In genomic region chr12:14836336-14837210, GRCh38 we compare ENCODE assay signal across 12 cellular contexts. TPM values are rescaled to one million over a fixed set of nuclear protein-coding genes. Genes with fewer than 3 reads are reported as not detected.
DNase-seq lines count a peak whose midpoint lies in the region; ATAC-seq and TF ChIP-seq lines count a peak whose summit lies in the region.
"Had no signal": no experiment of that assay in that cellular context is flagged by ENCODE, and none has a peak within 500 bp of the region (broad histone marks: within the 10 kb centered on the region; RNA-seq: fewer than 3 reads in every experiment).

No MANE protein-coding gene starts in this region.

- H2AFZ ChIP-seq in GM23248: 0 out of 2 replicates have a peak overlapping the region, but pooled peaks have one; percentile 5
- H2AFZ ChIP-seq: parathyroid adenoma had no signal

- no peak overlapping the region for H3K4me3 Mint-ChIP-seq in osteocyte (ENCODE audit: unreplicated experiment)
- H3K4me3 Mint-ChIP-seq: activated naive CD4-positive, alpha-beta T cell treated with anti-CD3 and anti-CD28 coated beads, Interleukin-2, amount 50 U/mL, for 24 hours had no signal

- H3K9ac ChIP-seq in GM23248: peak overlapping the region; percentile 37
- H3K9ac ChIP-seq: parathyroid adenoma had no signal

- H3K27ac ChIP-seq in GM23248: peak overlapping the region; percentile 70
- H3K27ac ChIP-seq in vagina: no peak overlapping the region
- H3K27ac ChIP-seq: parathyroid adenoma, VCaP had no signal

- peaks cover 13% of the 10 kb centered on the region for H3K9me3 Mint-ChIP-seq in osteocyte (ENCODE audit: unreplicated experiment)
- H3K9me3 Mint-ChIP-seq: activated naive CD4-positive, alpha-beta T cell treated with anti-CD3 and anti-CD28 coated beads, Interleukin-2, amount 50 U/mL, for 24 hours had no signal

- peaks cover 1% of the 10 kb centered on the region for H3K36me3 Mint-ChIP-seq in osteocyte (ENCODE audit: unreplicated experiment)

- H3K27ac Mint-ChIP-seq in osteocyte (ENCODE audit: unreplicated experiment): peak overlapping the region; percentile 67
- H3K27ac Mint-ChIP-seq: activated naive CD4-positive, alpha-beta T cell treated with anti-CD3 and anti-CD28 coated beads, Interleukin-2, amount 50 U/mL, for 24 hours had no signal

- in situ Hi-C loops in GM23248 (cut with MboI): no loop called here
- in situ Hi-C loops in SK-MEL-5 (cut with HindIII; ENCODE audit: low pct_unique_long_range_greater_than_20kb, low sequenced_read_pairs): no loop called here

- TF ChIP-seq CTCF in fibroblast of mammary gland (conservative IDR thresholded peaks at IDR 0.05; ENCODE audit: control insufficient read depth, insufficient read depth, low read depth, low read length) (no peak), osteocyte (IDR thresholded peaks at IDR 0.05) (no peak), vagina (IDR thresholded peaks at IDR 0.05) (no peak)

- peak overlapping the region; percentile 53 for H3K4me3 ChIP-seq in GM23248
- no peak overlapping the region for H3K4me3 ChIP-seq in fibroblast of mammary gland (ENCODE audit: control insufficient read depth, low read depth, low read length)
- no peak overlapping the region for H3K4me3 ChIP-seq in vagina

- H3K79me2 ChIP-seq in GM23248 (ENCODE audit: insufficient read depth): no peaks in the 10 kb centered on the region
- H3K79me2 ChIP-seq: parathyroid adenoma had no signal

- TF ChIP-seq POLR2A in vagina (IDR thresholded peaks at IDR 0.05): no peak

- H3K9me3 ChIP-seq in GM23248 (ENCODE audit: low read depth) (no peaks in the 10 kb centered on the region), vagina (no peaks in the 10 kb centered on the region)

- H3K4me2 ChIP-seq in GM23248 (ENCODE audit: unreplicated experiment): peak overlapping the region; percentile 38

- H3K4me1 ChIP-seq in GM23248 (ENCODE audit: insufficient read depth) (peaks cover 38% of the 10 kb centered on the region), vagina (peaks cover 2% of the 10 kb centered on the region)
- H3K4me1 ChIP-seq: parathyroid adenoma had no signal

- peak; percentile 92 for DNase-seq in GM23248
- DNase-seq in SK-MEL-5 (ENCODE audit: low read depth, low spot score): peak; percentile 51
- DNase-seq in fibroblast of mammary gland (ENCODE audit: low read depth): peak; percentile 90
- no peak for DNase-seq in osteocyte (ENCODE audit: extremely low spot score, unreplicated experiment)
- DNase-seq in NCI-H187 treated with DMSO at 0.1 percent for 48 hours (lab: John Stamatoyannopoulos, UW): no peak
- DNase-seq in vagina (ENCODE audit: extremely low spot score in 2 of 2): no peak
- DNase-seq in MV-4-11 (lab: John Stamatoyannopoulos, UW): no peak
- DNase-seq: hippocampal formation had no signal

- intact Hi-C loops in vagina (cut with DNase I): no loop called here

- ATAC-seq in HG02870 (IDR thresholded peaks at IDR 0.05; ENCODE audit: unreplicated experiment): no peak

- H4K20me1 ChIP-seq in GM23248 (ENCODE audit: insufficient read depth): no peaks in the 10 kb centered on the region

- WGBS in GM23248 (ENCODE audit: low coverage in 1 of 2, low lambda C conversion rate in 2 of 2, missing lambda C conversion rate in 2 of 2), 2 experiments: 10% methylated on average over 7 of the region's 7 CpGs

- H3K27me3 Mint-ChIP-seq in osteocyte (ENCODE audit: unreplicated experiment): no peaks in the 10 kb centered on the region

- H3K36me3 ChIP-seq in GM23248 (ENCODE audit: low read depth) (no peaks in the 10 kb centered on the region), vagina (no peaks in the 10 kb centered on the region)

- H3K4me1 Mint-ChIP-seq in osteocyte (ENCODE audit: unreplicated experiment): peaks cover 41% of the 10 kb centered on the region
- H3K4me1 Mint-ChIP-seq: activated naive CD4-positive, alpha-beta T cell treated with anti-CD3 and anti-CD28 coated beads, Interleukin-2, amount 50 U/mL, for 24 hours had no signal

- H3F3A ChIP-seq in GM23248 (ENCODE audit: insufficient read depth): peaks cover 25% of the 10 kb centered on the region

- H3K27me3 ChIP-seq in GM23248 (replicated peaks; ENCODE audit: insufficient read depth): no peaks in the 10 kb centered on the region
- H3K27me3 ChIP-seq in vagina: no peaks in the 10 kb centered on the region

- no peaks in the 10 kb centered on the region for H3K9me2 ChIP-seq in GM23248 (ENCODE audit: insufficient read depth)

RNA-seq across cellular contexts. Expression of gene ART4, which starts 6.8 kb away (rescaled TPM):
- not detected in 2 replicates for total RNA-seq in GM23248 (2014; rRNA removed; shearing (Covaris generic))
- polyA plus RNA-seq in GM23248 (2016; fragmentation: Nextera tagmentation; extraction: Ambion mirVana): not detected in 2 replicates
- total RNA-seq in SK-MEL-5 (2014; rRNA removed; shearing (Covaris generic)): not detected in 2 replicates
- polyA plus RNA-seq in SK-MEL-5 (2015; cell fraction: cytosol; rRNA removed): not detected in 2 replicates
- polyA plus RNA-seq in SK-MEL-5 (2015; cell fraction: nucleus; rRNA removed): not detected in 2 replicates
- total RNA-seq in osteocyte: not detected in 2 replicates
- 0.98 TPM for total RNA-seq in vagina

RNA-seq across cellular contexts. Expression of gene SMCO3, which starts 22.6 kb away (rescaled TPM):
- total RNA-seq in GM23248 (2014; rRNA removed; shearing (Covaris generic)): not detected in 2 replicates
- not detected in 2 replicates for polyA plus RNA-seq in GM23248 (2016; fragmentation: Nextera tagmentation; extraction: Ambion mirVana)
- 0.24 TPM in 1 of 2 replicates, not detected in the other for total RNA-seq in SK-MEL-5 (2014; rRNA removed; shearing (Covaris generic))
- polyA plus RNA-seq in SK-MEL-5 (2015; cell fraction: cytosol; rRNA removed): 0.05 and 0.09 TPM in 2 replicates
- not detected in 2 replicates for polyA plus RNA-seq in SK-MEL-5 (2015; cell fraction: nucleus; rRNA removed)
- total RNA-seq in osteocyte: not detected in 2 replicates
- not detected for total RNA-seq in vagina

RNA-seq across cellular contexts. Expression of gene C12orf60, which starts 33.1 kb away (rescaled TPM):
- total RNA-seq in GM23248 (2014; rRNA removed; shearing (Covaris generic)): 1.2 and 2.3 TPM in 2 replicates
- polyA plus RNA-seq in GM23248 (2016; fragmentation: Nextera tagmentation; extraction: Ambion mirVana): 0.86 and 1.2 TPM in 2 replicates
- 14.1 and 15.9 TPM in 2 replicates for total RNA-seq in SK-MEL-5 (2014; rRNA removed; shearing (Covaris generic))
- 4.2 and 4.3 TPM in 2 replicates for polyA plus RNA-seq in SK-MEL-5 (2015; cell fraction: cytosol; rRNA removed)
- polyA plus RNA-seq in SK-MEL-5 (2015; cell fraction: nucleus; rRNA removed): 2.0 and 5.4 TPM in 2 replicates
- 0.84 and 1.2 TPM in 2 replicates for total RNA-seq in osteocyte
- total RNA-seq in vagina: 0.74 TPM

RNA-seq across cellular contexts. Expression of gene WBP11, which starts 33.3 kb away (rescaled TPM):
- total RNA-seq in GM23248 (2014; rRNA removed; shearing (Covaris generic)): 5.5 and 11.8 TPM in 2 replicates
- polyA plus RNA-seq in GM23248 (2016; fragmentation: Nextera tagmentation; extraction: Ambion mirVana): 44.0 and 46.1 TPM in 2 replicates
- 33.2 and 33.7 TPM in 2 replicates for total RNA-seq in SK-MEL-5 (2014; rRNA removed; shearing (Covaris generic))
- polyA plus RNA-seq in SK-MEL-5 (2015; cell fraction: cytosol; rRNA removed): 62.4 and 70.6 TPM in 2 replicates
- polyA plus RNA-seq in SK-MEL-5 (2015; cell fraction: nucleus; rRNA removed): 28.4 and 34.5 TPM in 2 replicates
- total RNA-seq in osteocyte: 62.4 and 64.3 TPM in 2 replicates
- total RNA-seq in vagina: 12.8 TPM

RNA-seq across cellular contexts. Expression of gene MGP, which starts 49.1 kb away (rescaled TPM):
- 0.86 TPM in 1 of 2 replicates, not detected in the other for total RNA-seq in GM23248 (2014; rRNA removed; shearing (Covaris generic))
- polyA plus RNA-seq in GM23248 (2016; fragmentation: Nextera tagmentation; extraction: Ambion mirVana): 1.3 and 2.5 TPM in 2 replicates
- 402 and 415 TPM in 2 replicates for total RNA-seq in SK-MEL-5 (2014; rRNA removed; shearing (Covaris generic))
- 169 and 276 TPM in 2 replicates for polyA plus RNA-seq in SK-MEL-5 (2015; cell fraction: cytosol; rRNA removed)
- polyA plus RNA-seq in SK-MEL-5 (2015; cell fraction: nucleus; rRNA removed): 34.3 and 59.2 TPM in 2 replicates
- total RNA-seq in osteocyte: 74.1 and 92.6 TPM in 2 replicates
- total RNA-seq in vagina: 1,065 TPM

Comparison
In these comparisons a context has a peak if more than half of its experiments do, and no peak if none do; other contexts are left out.
1. DNase-seq: peak in GM23248 (single experiment), SK-MEL-5 (single experiment) and fibroblast of mammary gland (single experiment); none in osteocyte (single experiment), NCI-H187 treated with DMSO at 0.1 percent for 48 hours (single experiment), vagina (0 of 2) and MV-4-11 (single experiment).